In genomic region chr5:119397518-119398380, GRCh38 we compare ENCODE assay signal across 1 cellular context.
A peak's percentile ranks its signal among the peaks of the same experiment; 100 is the strongest.
TF ChIP-seq lines count a peak whose summit lies in the region.

No MANE protein-coding gene starts in this region.

TF ChIP-seq in GM12878, 131 proteins besides CTCF, POLR2A, EP300 and RAD21 (continued from another document and continues in another):
- 0 out of 2 replicates have a peak, but pooled peaks have one; percentile 14 for TF ChIP-seq MLLT1 (IDR thresholded peaks at IDR 0.05)
- TF ChIP-seq MAX (IDR thresholded peaks at IDR 0.05; ENCODE audit: low read depth, low read length), result no peak
- no peak for TF ChIP-seq ZBTB4 (CRISPR knock-in tag; IDR thresholded peaks at IDR 0.05)
- TF ChIP-seq MTA3 (IDR thresholded peaks at IDR 0.05; ENCODE audit: borderline replicate concordance, low read length), result peak; percentile 95
- TF ChIP-seq USF2 (IDR thresholded peaks at IDR 0.05; ENCODE audit: borderline replicate concordance, low read depth, low read length), result no peak
- peak; percentile 99 for TF ChIP-seq JUNB (IDR thresholded peaks at IDR 0.05)
- no peak for TF ChIP-seq SUZ12 (IDR thresholded peaks at IDR 0.05; ENCODE audit: unreplicated experiment)
- TF ChIP-seq FOXM1 (IDR thresholded peaks at IDR 0.05; ENCODE audit: low read depth, low read length), result peak; percentile 100
- TF ChIP-seq SUPT20H (IDR thresholded peaks at IDR 0.05; ENCODE audit: borderline replicate concordance, control insufficient read depth, low read depth, low read length), result no peak
- no peak for TF ChIP-seq ZZZ3 (IDR thresholded peaks at IDR 0.05; ENCODE audit: control insufficient read depth, insufficient read length, low read depth)
- peak; percentile 67 to 98; a peak in 3 of 4 replicates for TF ChIP-seq CEBPB (IDR thresholded peaks at IDR 0.05; ENCODE audit: borderline replicate concordance in 1 of 2, low read depth in 2 of 2, low read length in 2 of 2)
- no peak for TF ChIP-seq ZNF687 (IDR thresholded peaks at IDR 0.05)
- TF ChIP-seq REST (IDR thresholded peaks at IDR 0.05; ENCODE audit: low read depth, low read length), result no peak
- no peak for TF ChIP-seq NR2C1 (IDR thresholded peaks at IDR 0.05)
- no peak for TF ChIP-seq PAX8 (IDR thresholded peaks at IDR 0.05)
- no peak for TF ChIP-seq E4F1 (IDR thresholded peaks at IDR 0.05; ENCODE audit: borderline replicate concordance, partially characterized antibody)
- TF ChIP-seq NFYA (IDR thresholded peaks at IDR 0.05; ENCODE audit: borderline replicate concordance, low read depth, low read length), result no peak
- TF ChIP-seq TBL1XR1 (IDR thresholded peaks at IDR 0.05; ENCODE audit: low read depth, low read length), result peak; percentile 92
- no peak for TF ChIP-seq RCOR1 (conservative IDR thresholded peaks at IDR 0.05; ENCODE audit: low read depth, low read length)
- TF ChIP-seq GABPA (IDR thresholded peaks at IDR 0.05; ENCODE audit: low read depth), result peak; percentile 79
- TF ChIP-seq IRF3 (IDR thresholded peaks at IDR 0.05), result no peak
- 0 out of 2 replicates have a peak, but pooled peaks have one; percentile 35 for TF ChIP-seq SMAD5 (IDR thresholded peaks at IDR 0.05; ENCODE audit: low read depth)
- peak; percentile 98 for TF ChIP-seq MEF2A (IDR thresholded peaks at IDR 0.05; ENCODE audit: insufficient read depth, low read depth, low read length)
- no peak for TF ChIP-seq TCF3 (IDR thresholded peaks at IDR 0.05; ENCODE audit: borderline replicate concordance, insufficient read depth, low read depth, low read length)
- TF ChIP-seq SREBF2 (IDR thresholded peaks at IDR 0.05; ENCODE audit: low read length), result no peak
- no peak for TF ChIP-seq KAT2A (conservative IDR thresholded peaks at IDR 0.05; ENCODE audit: control insufficient read depth, low read depth, low read length)
- TF ChIP-seq CHD2 (IDR thresholded peaks at IDR 0.05; ENCODE audit: borderline replicate concordance, low read depth, low read length), result no peak
- peak; percentile 78 for TF ChIP-seq CBFB (IDR thresholded peaks at IDR 0.05; ENCODE audit: low read depth)
- no peak for TF ChIP-seq ZBTB33 (IDR thresholded peaks at IDR 0.05)
- TF ChIP-seq RB1 (IDR thresholded peaks at IDR 0.05; ENCODE audit: borderline replicate concordance), result no peak; the same call in 1 of the 2 replicates
- peak; percentile 86; the same call in 1 of the 2 replicates for TF ChIP-seq BCL11A (IDR thresholded peaks at IDR 0.05; ENCODE audit: low read depth, low read length)
- peak; percentile 99 for TF ChIP-seq SKIL (IDR thresholded peaks at IDR 0.05; ENCODE audit: low read depth, poor library complexity, severe bottlenecking)
- peak; percentile 88 for TF ChIP-seq EED (IDR thresholded peaks at IDR 0.05; ENCODE audit: low read depth)
- peak; percentile 26; the same call in 1 of the 2 replicates for TF ChIP-seq NBN (IDR thresholded peaks at IDR 0.05)
- TF ChIP-seq POLR2AphosphoS2 (IDR thresholded peaks at IDR 0.05; ENCODE audit: low read depth, low read length), result no peak
- no peak for TF ChIP-seq FOXK2 (IDR thresholded peaks at IDR 0.05)
